Comparison of ENCODE assay signal across 8 cellular contexts in the genomic region with DNA sequence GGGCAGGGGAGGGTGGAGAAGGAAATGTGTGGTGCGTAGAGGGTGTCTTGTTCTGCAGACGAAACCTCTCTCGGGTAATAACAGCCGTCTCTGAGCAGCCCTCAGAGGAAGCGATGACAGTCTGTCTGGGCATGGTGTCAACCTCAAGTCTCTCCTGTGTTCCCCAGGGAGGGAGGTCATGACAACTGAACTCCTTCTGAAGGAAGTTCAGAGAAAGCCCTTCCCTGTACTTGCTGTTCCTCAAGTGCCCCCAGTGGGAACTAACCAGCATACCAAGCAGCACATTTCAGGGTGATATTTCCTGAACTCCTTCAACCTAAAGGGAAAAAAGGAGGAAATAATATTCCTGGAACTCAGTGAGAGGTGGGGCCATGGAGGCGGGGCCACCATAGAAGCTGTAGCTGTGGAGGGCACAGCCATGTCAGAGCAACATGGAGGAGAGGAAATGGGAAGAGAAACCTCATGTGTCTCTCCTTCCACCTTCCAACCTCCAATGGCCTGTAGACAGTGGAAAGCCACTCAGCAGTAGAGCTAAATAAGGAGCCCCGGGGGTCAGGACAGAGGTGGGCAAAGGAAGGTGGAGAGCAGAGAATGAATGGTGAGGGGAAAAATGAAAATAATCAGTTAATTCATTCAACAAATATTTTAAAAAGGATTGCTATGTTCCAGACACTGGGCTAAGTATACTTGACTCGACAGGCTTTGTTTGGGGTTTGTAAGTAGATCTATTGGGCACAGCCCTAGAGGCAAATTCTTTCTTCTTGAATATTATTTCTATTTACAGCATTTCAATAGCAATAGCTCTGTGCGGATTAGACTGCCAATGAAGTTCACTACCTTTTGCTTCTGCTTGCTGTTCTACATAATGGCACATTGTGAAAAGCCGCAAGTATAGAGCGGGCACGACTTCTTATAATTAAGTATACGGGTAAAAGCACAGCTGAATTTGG.
DNase-seq lines count a peak whose midpoint lies in the region; ATAC-seq and TF ChIP-seq lines count a peak whose summit lies in the region.

No MANE protein-coding gene starts in this region.

- TF ChIP-seq CTCF in left ventricle myocardium inferior (IDR thresholded peaks at IDR 0.05; ENCODE audit: borderline replicate concordance), result peak; percentile 19

- intact Hi-C loops in left ventricle myocardium inferior (cut with micrococcal nuclease), result no loop called here

- H3K9me3 ChIP-seq in left ventricle myocardium inferior (replicated peaks), result peaks cover 14% of the 10 kb centered on the region

- no peaks in the 10 kb centered on the region for H3K27me3 ChIP-seq in left ventricle myocardium inferior (ENCODE audit: low read depth)
- H3K27me3 ChIP-seq in H7 (ENCODE audit: control insufficient read depth, insufficient read depth, low read length), result no peaks in the 10 kb centered on the region

- ATAC-seq in GM21529 (IDR thresholded peaks at IDR 0.05; ENCODE audit: unreplicated experiment), result peak; percentile 97

- H3K36me3 ChIP-seq in left ventricle myocardium inferior (no peaks in the 10 kb centered on the region), H7 (replicated peaks; ENCODE audit: control insufficient read depth, insufficient read depth, low read length) (no peaks in the 10 kb centered on the region)

- H3K4me3 ChIP-seq in left ventricle myocardium inferior, result no peak overlapping the region
- no peak overlapping the region for H3K4me3 ChIP-seq in H7 (ENCODE audit: insufficient read depth, low read depth, low read length)

- H3K4me1 ChIP-seq in left ventricle myocardium inferior, result peaks cover 6% of the 10 kb centered on the region

- DNase-seq in Daoy (ENCODE audit: low read depth) (peak; percentile 55), Kasumi-1 (lab: John Stamatoyannopoulos, UW) (peak; percentile 100), left ventricle myocardium inferior (peak; percentile 30), HPDE6-E6E7 (ENCODE audit: extremely low spot score) (no peak), H7 (no peak)
- peak; percentile 68 for DNase-seq in activated CD8-positive, alpha-beta memory T cell treated with anti-CD3 and anti-CD28 coated beads, Interleukin-2, amount 50 U/mL, for 48 hours
- peak; percentile 26 for DNase-seq in stimulated activated CD8-positive, alpha-beta memory T cell treated with anti-CD3 and anti-CD28 coated beads, Interleukin-15, amount 100 ng/mL, for 24 hours (ENCODE audit: low read depth)

- peak overlapping the region; percentile 43 for H3K27ac ChIP-seq in left ventricle myocardium inferior (replicated peaks)

Comparison
In these comparisons a context has a peak if more than half of its experiments do, and no peak if none do; other contexts are left out.
1. DNase-seq: peak in Daoy (single experiment), Kasumi-1 (2 of 2), activated CD8-positive, alpha-beta memory T cell treated with anti-CD3 and anti-CD28 coated beads, Interleukin-2, amount 50 U/mL, for 48 hours (single experiment), left ventricle myocardium inferior (single experiment) and stimulated activated CD8-positive, alpha-beta memory T cell treated with anti-CD3 and anti-CD28 coated beads, Interleukin-15, amount 100 ng/mL, for 24 hours (single experiment); none in HPDE6-E6E7 (single experiment) and H7 (single experiment).